ENCODE assay signal across 8 cellular contexts in genomic region chr5:176364765-176365662, GRCh38. TPM values are rescaled to one million over a fixed set of nuclear protein-coding genes. Genes with fewer than 3 reads are reported as not detected.
DNase-seq lines count a peak whose midpoint lies in the region; ATAC-seq and FAIRE-seq lines count a peak whose summit lies in the region.

ARL10 (plus strand) TSS chr5:176365487; CDS start chr5:176365564, 77 bp downstream.

- H3K27ac ChIP-seq in ectodermal cell (ENCODE audit: insufficient read depth, low read depth, low read length, poor library complexity, severe bottlenecking): no peak within 1 kb of the TSS

- H3K4me3 ChIP-seq in ectodermal cell (ENCODE audit: insufficient read depth, low read depth, low read length): peak within 1 kb of the TSS; percentile 70

- peaks cover 59% of the 10 kb centered on the region for H3K27me3 ChIP-seq in ectodermal cell (ENCODE audit: control insufficient read depth, insufficient read depth, low read length, poor library complexity, severe bottlenecking)

- peak; percentile 79 for FAIRE-seq in HTR-8/SVneo (lab: Jason Lieb, UNC)

- H3K9me3 ChIP-seq in ectodermal cell (ENCODE audit: control insufficient read depth, low read length): no peaks in the 10 kb centered on the region

- peak; percentile 38 for ATAC-seq in GM19025 (IDR thresholded peaks at IDR 0.05; ENCODE audit: low read depth, unreplicated experiment)

- peaks cover 6% of the 10 kb centered on the region for H3K36me3 ChIP-seq in ectodermal cell (ENCODE audit: control insufficient read depth, insufficient read depth, low read length)

- DNase-seq in HTR-8/SVneo (ENCODE audit: insufficient read length, low spot score): peak; percentile 56
- peak; percentile 46 to 50 for DNase-seq in activated CD4-positive, alpha-beta T cell treated with anti-CD3 and anti-CD28 coated beads, Interleukin-2, amount 50 U/mL, for 24 hours (ENCODE audit: low read depth in 1 of 2, low spot score in 1 of 2)
- DNase-seq in lung microvascular endothelial cell (ENCODE audit: low read depth in 2 of 2): peak; percentile 38 to 56
- peak; percentile 39 to 68 (median 50) for DNase-seq in stimulated activated CD4-positive, alpha-beta T cell treated with anti-CD3 and anti-CD28 coated beads, TNF-alpha, amount 100 ng/mL, for 24 hours (ENCODE audit: low read depth in 3 of 3)
- DNase-seq in NOMO-1 treated with DMSO at 0.1 percent for 48 hours (lab: John Stamatoyannopoulos, UW; ENCODE audit: unreplicated experiment): no peak
- no peak for DNase-seq in SHP77 treated with DMSO at 0.1 percent for 48 hours (lab: John Stamatoyannopoulos, UW)

- WGBS in ectodermal cell, 2 experiments: 17% methylated on average over 67 to 68 of the region's 68 CpGs

- no peaks in the 10 kb centered on the region for H3K4me1 ChIP-seq in ectodermal cell (ENCODE audit: control insufficient read depth, insufficient read depth, low read length)

RNA-seq across cellular contexts. Expression of gene ARL10, which starts in this region (rescaled TPM):
- polyA plus RNA-seq in ectodermal cell (2013, experiment 1 of 4): 14.5 TPM
- 17.8 TPM for polyA plus RNA-seq in ectodermal cell (2013, experiment 2 of 4)
- 10.2 TPM for polyA plus RNA-seq in ectodermal cell (2013, experiment 3 of 4)
- polyA plus RNA-seq in ectodermal cell (2013, experiment 4 of 4): 12.6 TPM
- total RNA-seq in lung microvascular endothelial cell: 4.8 and 10.5 TPM in 2 replicates

Comparison
In these comparisons a context has a peak if more than half of its experiments do, and no peak if none do; other contexts are left out.
1. DNase-seq: peak in HTR-8/SVneo (single experiment), activated CD4-positive, alpha-beta T cell treated with anti-CD3 and anti-CD28 coated beads, Interleukin-2, amount 50 U/mL, for 24 hours (2 of 2), lung microvascular endothelial cell (2 of 2) and stimulated activated CD4-positive, alpha-beta T cell treated with anti-CD3 and anti-CD28 coated beads, TNF-alpha, amount 100 ng/mL, for 24 hours (3 of 3); none in NOMO-1 treated with DMSO at 0.1 percent for 48 hours (single experiment) and SHP77 treated with DMSO at 0.1 percent for 48 hours (single experiment).